Comparison of ENCODE assay signal across 11 cellular contexts in genomic region chr2:144426981-144427479, GRCh38.
DNase-seq lines count a peak whose midpoint lies in the region; ATAC-seq and TF ChIP-seq lines count a peak whose summit lies in the region.
"Had no signal": no experiment of that assay in that cellular context is flagged by ENCODE, and none has a peak within 500 bp of the region (broad histone marks: within the 10 kb centered on the region; RNA-seq: fewer than 3 reads in every experiment).

No MANE protein-coding gene starts in this region.

- TF ChIP-seq CTCF in AG04450 (IDR thresholded peaks at IDR 0.05; ENCODE audit: low read depth, low read length) (no peak), foreskin fibroblast (IDR thresholded peaks at IDR 0.05; ENCODE audit: low read depth, low read length) (no peak), neural progenitor cell (IDR thresholded peaks at IDR 0.05) (no peak)

- peaks cover 90% of the 10 kb centered on the region for H3K36me3 ChIP-seq in SK-N-MC (ENCODE audit: insufficient read depth, low read length)
- H3K36me3 ChIP-seq in neural progenitor cell, result peaks cover 29% of the 10 kb centered on the region

- H3K4me1 ChIP-seq in neural progenitor cell, result peaks cover 37% of the 10 kb centered on the region

- no peak for ATAC-seq in HG02798 (IDR thresholded peaks at IDR 0.05; ENCODE audit: poor library complexity, unreplicated experiment)
- ATAC-seq: activated CD4-positive, CD25-positive, alpha-beta regulatory T cell treated with anti-CD3 and anti-CD28 coated beads, Interleukin-2, amount 50 U/mL, for 24 hours had no signal

- H3K36me3 Mint-ChIP-seq in neural progenitor cell, result peaks cover 27% of the 10 kb centered on the region

- H3K27ac ChIP-seq in AG04450 (ENCODE audit: low read depth, low read length) (peak overlapping the region; percentile 67), SK-N-MC (peak overlapping the region; percentile 59; the same call in 1 of the 2 replicates), neural progenitor cell (no peak overlapping the region)

- no peak overlapping the region for H3K4me3 Mint-ChIP-seq in neural progenitor cell
- H3K4me3 Mint-ChIP-seq: CD8-positive, alpha-beta memory T cell had no signal

- H3K9me3 ChIP-seq in AG04450 (ENCODE audit: control insufficient read depth, insufficient read depth, low read length) (no peaks in the 10 kb centered on the region), SK-N-MC (ENCODE audit: low read depth, low read length) (no peaks in the 10 kb centered on the region), neural progenitor cell (ENCODE audit: low read depth) (no peaks in the 10 kb centered on the region)

- CTCF ChIA-PET in AG04450 (lab: Charles Lee), result interaction anchor here (0.6 to 1.3 kb wide), 2 partner anchors 22 to 45 kb away, joined by 3 to 4 read pairs; no protein-coding TSS in a partner anchor

- H3K79me2 ChIP-seq in neural progenitor cell (ENCODE audit: low read depth), result peaks cover 73% of the 10 kb centered on the region

- no peaks in the 10 kb centered on the region for H3K27me3 Mint-ChIP-seq in neural progenitor cell (ENCODE audit: insufficient read depth, low read depth)
- H3K27me3 Mint-ChIP-seq: CD8-positive, alpha-beta memory T cell had no signal

- no peaks in the 10 kb centered on the region for H3K9me3 Mint-ChIP-seq in neural progenitor cell
- H3K9me3 Mint-ChIP-seq: CD8-positive, alpha-beta memory T cell had no signal

- no peak overlapping the region for H3K4me3 ChIP-seq in AG04450 (ENCODE audit: low read depth, low read length)
- no peak overlapping the region for H3K4me3 ChIP-seq in SK-N-MC
- H3K4me3 ChIP-seq in foreskin fibroblast (ENCODE audit: low read depth in 1 of 2, low read length in 2 of 2), result no peak overlapping the region
- no peak overlapping the region for H3K4me3 ChIP-seq in neural progenitor cell

- DNase-seq in AG04450 (ENCODE audit: low read depth, low spot score) (peak; percentile 29), SK-N-MC (ENCODE audit: low read depth, low spot score) (no peak), foreskin fibroblast (peak; percentile 43 to 50), neural progenitor cell (ENCODE audit: low spot score) (no peak), NCI-H2107 (lab: John Stamatoyannopoulos, UW) (no peak), MV-4-11 (lab: John Stamatoyannopoulos, UW) (no peak)
- DNase-seq in stimulated activated CD4-positive, alpha-beta T cell treated with anti-CD3 and anti-CD28 coated beads, Interleukin-4, amount 100 ng/mL, for 1 hour, result no peak
- DNase-seq: aorta; CD8-positive, alpha-beta memory T cell had no signal

- peaks cover 17% of the 10 kb centered on the region for H3K4me1 Mint-ChIP-seq in neural progenitor cell

- H3K9ac ChIP-seq in SK-N-MC (ENCODE audit: insufficient read length) (no peak overlapping the region), neural progenitor cell (no peak overlapping the region)

- POLR2A ChIA-PET in AG04450 (lab: Yijun Ruan, JAX), result no interaction called here

- H4K20me1 ChIP-seq in neural progenitor cell (ENCODE audit: low read depth), result peaks cover 73% of the 10 kb centered on the region

- H3K27me3 ChIP-seq in AG04450 (ENCODE audit: control insufficient read depth, insufficient read depth, low read length), result no peaks in the 10 kb centered on the region
- H3K27me3 ChIP-seq in neural progenitor cell, result no peaks in the 10 kb centered on the region

- peak overlapping the region; percentile 42 for H3K27ac Mint-ChIP-seq in neural progenitor cell

- H3K4me2 ChIP-seq in neural progenitor cell, result no peak overlapping the region

- H3F3A ChIP-seq in neural progenitor cell (ENCODE audit: low read depth), result peaks cover 19% of the 10 kb centered on the region

- no peak overlapping the region for H2AFZ ChIP-seq in neural progenitor cell (replicated peaks)

Comparison
In these comparisons a context has a peak if more than half of its experiments do, and no peak if none do; other contexts are left out.
1. DNase-seq: peak in AG04450 (single experiment) and foreskin fibroblast (2 of 2); none in SK-N-MC (single experiment), neural progenitor cell (single experiment), stimulated activated CD4-positive, alpha-beta T cell treated with anti-CD3 and anti-CD28 coated beads, Interleukin-4, amount 100 ng/mL, for 1 hour (single experiment), NCI-H2107 (single experiment) and MV-4-11 (single experiment).